Comparison of ENCODE assay signal across 21 cellular contexts in genomic region chr9:14298607-14299022, GRCh38. TPM values are rescaled to one million over a fixed set of nuclear protein-coding genes. Genes with fewer than 3 reads are reported as not detected.
A peak's percentile ranks its signal among the peaks of the same experiment; 100 is the strongest.
DNase-seq lines count a peak whose midpoint lies in the region; ATAC-seq and TF ChIP-seq lines count a peak whose summit lies in the region.
"Had no signal": no experiment of that assay in that cellular context is flagged by ENCODE, and none has a peak within 500 bp of the region (broad histone marks: within the 10 kb centered on the region; RNA-seq: fewer than 3 reads in every experiment).

No MANE protein-coding gene starts in this region.

- H3K9me3 ChIP-seq in breast epithelium (no peaks in the 10 kb centered on the region), right lobe of liver (no peaks in the 10 kb centered on the region), thoracic aorta (no peaks in the 10 kb centered on the region), BE2C (no peaks in the 10 kb centered on the region)
- H3K9me3 ChIP-seq: BLaER1 treated with 17β-estradiol and CSF1 and Interleukin-3, amounts not matched to agents 10 nM and 100 nM had no signal

- CTCF ChIA-PET in MCF 10A (lab: Yijun Ruan, JAX) = interaction anchor here (1.2 kb wide), 1 partner anchor 55 kb away, joined by 6 read pairs; no protein-coding TSS in a partner anchor

- no peak overlapping the region for H3K4me3 Mint-ChIP-seq in MCF 10A (ENCODE audit: unreplicated experiment)
- H3K4me3 Mint-ChIP-seq: activated CD8-positive, alpha-beta memory T cell treated with anti-CD3 and anti-CD28 coated beads, Interleukin-2, amount 10 ng/mL, durations not matched to agents 7 days and 5 days; activated naive CD8-positive, alpha-beta T cell treated with anti-CD3 and anti-CD28 coated beads, Interleukin-2, amount 50 U/mL, for 24 hours; natural killer cell had no signal

- H3K36me3 Mint-ChIP-seq in MCF 10A (ENCODE audit: insufficient read depth, unreplicated experiment) = peaks cover 44% of the 10 kb centered on the region
- H3K36me3 Mint-ChIP-seq: activated CD8-positive, alpha-beta memory T cell treated with anti-CD3 and anti-CD28 coated beads, Interleukin-2, amount 10 ng/mL, durations not matched to agents 7 days and 5 days; natural killer cell had no signal

- H3K27ac ChIP-seq in breast epithelium (peak overlapping the region; percentile 33 to 55), right lobe of liver (peak overlapping the region; percentile 33 to 62 (median 49)), thoracic aorta (peak overlapping the region; percentile 3 to 14)
- H3K27ac ChIP-seq: BLaER1 treated with 17β-estradiol and CSF1 and Interleukin-3, amounts not matched to agents 10 nM and 100 nM; GM23248 had no signal

- 13% methylated on average over 7 of the region's 7 CpGs for WGBS in right lobe of liver (ENCODE audit: insufficient coverage, low coverage, low lambda C conversion rate, missing lambda C conversion rate)

- H3K36me3 ChIP-seq in breast epithelium (peaks cover 3% of the 10 kb centered on the region), right lobe of liver (no peaks in the 10 kb centered on the region), thoracic aorta (no peaks in the 10 kb centered on the region), BE2C (peaks cover 13% of the 10 kb centered on the region)
- H3K36me3 ChIP-seq: BLaER1 treated with 17β-estradiol and CSF1 and Interleukin-3, amounts not matched to agents 10 nM and 100 nM had no signal

- H3K27me3 ChIP-seq in breast epithelium (no peaks in the 10 kb centered on the region), right lobe of liver (no peaks in the 10 kb centered on the region), thoracic aorta (replicated peaks; ENCODE audit: insufficient read depth) (no peaks in the 10 kb centered on the region), BE2C (no peaks in the 10 kb centered on the region)
- H3K27me3 ChIP-seq: BLaER1 treated with 17β-estradiol and CSF1 and Interleukin-3, amounts not matched to agents 10 nM and 100 nM had no signal

- H3K27me3 Mint-ChIP-seq in MCF 10A (ENCODE audit: insufficient read depth, unreplicated experiment) = no peaks in the 10 kb centered on the region

- POLR2A ChIA-PET in MCF 10A (lab: Yijun Ruan, JAX) = interaction anchor here (1.2 to 3.7 kb wide), 5 partner anchors 8 to 21 kb away, joined by 3 to 16 read pairs (median 3); no protein-coding TSS in a partner anchor

- H3K4me1 ChIP-seq in breast epithelium = no peaks in the 10 kb centered on the region
- peaks cover 0 to 82% (median 22%) of the 10 kb centered on the region in 4 donors for H3K4me1 ChIP-seq in right lobe of liver
- peaks cover 8 to 73% of the 10 kb centered on the region in 2 donors for H3K4me1 ChIP-seq in thoracic aorta (ENCODE audit: control insufficient read depth in 1 of 2, low read depth in 2 of 2)
- H3K4me1 ChIP-seq in BE2C = peaks cover 35% of the 10 kb centered on the region
- H3K4me1 ChIP-seq: BLaER1 treated with 17β-estradiol and CSF1 and Interleukin-3, amounts not matched to agents 10 nM and 100 nM had no signal

- TF ChIP-seq CTCF in breast epithelium (IDR thresholded peaks at IDR 0.05) (no peak), MCF 10A (IDR thresholded peaks at IDR 0.05; ENCODE audit: unreplicated experiment) (no peak), right lobe of liver (IDR thresholded peaks at IDR 0.05) (no peak), thoracic aorta (IDR thresholded peaks at IDR 0.05) (no peak), BE2C (IDR thresholded peaks at IDR 0.05; ENCODE audit: low read depth, low read length) (no peak)

- H3K9me3 Mint-ChIP-seq in MCF 10A (ENCODE audit: unreplicated experiment) = no peaks in the 10 kb centered on the region
- H3K9me3 Mint-ChIP-seq: activated naive CD8-positive, alpha-beta T cell treated with anti-CD3 and anti-CD28 coated beads, Interleukin-2, amount 50 U/mL, for 24 hours; activated T-helper 2 cell treated with anti-CD3 and anti-CD28 coated beads, Interferon-gamma antibody, Interleukin-2, Interleukin-4, amounts not matched to agents 10 μg/mL and 5 μg/mL and 100 μg/mL, durations not matched to agents 14 hours and 24 hours and 36 hours; natural killer cell had no signal

- peaks cover 22% of the 10 kb centered on the region for H3K4me1 Mint-ChIP-seq in MCF 10A (ENCODE audit: insufficient read depth, unreplicated experiment)
- H3K4me1 Mint-ChIP-seq: activated CD8-positive, alpha-beta memory T cell treated with anti-CD3 and anti-CD28 coated beads, Interleukin-2, amount 10 ng/mL, durations not matched to agents 7 days and 5 days; activated naive CD8-positive, alpha-beta T cell treated with anti-CD3 and anti-CD28 coated beads, Interleukin-2, amount 50 U/mL, for 24 hours; natural killer cell had no signal

- DNase-seq in breast epithelium (ENCODE audit: low spot score in 2 of 2) (no peak), MCF 10A (ENCODE audit: unreplicated experiment) (no peak), dermis blood vessel endothelial cell (peak; percentile 64), right lobe of liver (no peak), thoracic aorta (ENCODE audit: low spot score) (no peak), NCI-H1048 (lab: John Stamatoyannopoulos, UW) (no peak), BE2C (no peak)
- DNase-seq: activated CD4-positive, alpha-beta T cell treated with anti-CD3 and anti-CD28 coated beads for 48 hours; activated CD8-positive, alpha-beta memory T cell treated with anti-CD3 and anti-CD28 coated beads, Interleukin-2, amount 10 ng/mL, durations not matched to agents 7 days and 5 days; activated naive CD8-positive, alpha-beta T cell treated with anti-CD3 and anti-CD28 coated beads, Interleukin-2, amount 50 U/mL, for 24 hours; central memory CD4-positive, alpha-beta T cell; GDM1; glutamatergic neuron; GM23248; natural killer cell; NCI-H1436 treated with DMSO at 0.1 percent for 48 hours; stimulated activated CD4-positive, alpha-beta T cell treated with anti-CD3 and anti-CD28 coated beads, Interleukin-4, amount 100 ng/mL, for 1 hour had no signal

- BruUV-seq in MCF 10A (replicated peaks; lab: Mats Ljungman, UMichigan) = no TSS peak

- ATAC-seq in right lobe of liver (peak; percentile 12 to 23 (median 16)), thoracic aorta (ENCODE audit: insufficient number of reproducible peaks, low FRiP score, low read depth) (no peak), HG03039 (IDR thresholded peaks at IDR 0.05; ENCODE audit: unreplicated experiment) (no peak)
- ATAC-seq: activated CD8-positive, alpha-beta memory T cell treated with anti-CD3 and anti-CD28 coated beads, Interleukin-2, amount 10 ng/mL, durations not matched to agents 7 days and 5 days; activated naive CD8-positive, alpha-beta T cell treated with anti-CD3 and anti-CD28 coated beads, Interleukin-2, amount 50 U/mL, for 24 hours; natural killer cell had no signal

- TF ChIP-seq POLR2A in breast epithelium (IDR thresholded peaks at IDR 0.05) (no peak), right lobe of liver (IDR thresholded peaks at IDR 0.05) (no peak)

- intact Hi-C loops in breast epithelium (cut with DNase I; ENCODE audit: low total_unique reads) = no loop called here
- intact Hi-C loops in MCF 10A (cut with micrococcal nuclease) = no loop called here
- intact Hi-C loops in right lobe of liver (cut with DNase I) = no loop called here

- no peak overlapping the region for H3K27ac Mint-ChIP-seq in MCF 10A (ENCODE audit: low read depth, unreplicated experiment)
- H3K27ac Mint-ChIP-seq: activated CD8-positive, alpha-beta memory T cell treated with anti-CD3 and anti-CD28 coated beads, Interleukin-2, amount 10 ng/mL, durations not matched to agents 7 days and 5 days; activated naive CD8-positive, alpha-beta T cell treated with anti-CD3 and anti-CD28 coated beads, Interleukin-2, amount 50 U/mL, for 24 hours; activated T-helper 2 cell treated with anti-CD3 and anti-CD28 coated beads, Interferon-gamma antibody, Interleukin-2, Interleukin-4, amounts not matched to agents 10 μg/mL and 5 μg/mL and 100 μg/mL, durations not matched to agents 14 hours and 24 hours and 36 hours; natural killer cell had no signal

- peak overlapping the region in 2 of 3 donors; percentile 7 to 11 for H3K4me3 ChIP-seq in breast epithelium
- no peak overlapping the region for H3K4me3 ChIP-seq in right lobe of liver
- peak overlapping the region; percentile 19 for H3K4me3 ChIP-seq in thoracic aorta
- no peak overlapping the region for H3K4me3 ChIP-seq in BE2C (ENCODE audit: low read depth, low read length)
- H3K4me3 ChIP-seq: BLaER1 treated with 17β-estradiol and CSF1 and Interleukin-3, amounts not matched to agents 10 nM and 100 nM; GM23248; smooth muscle cell had no signal

RNA-seq across cellular contexts. Expression of gene NFIB, which starts 15.3 kb away (rescaled TPM):
- 100 to 1,000 TPM in 2 of 3 donors, 10 to 100 TPM in 1; 95.2 to 237 (median 105) TPM for total RNA-seq in breast epithelium
- total RNA-seq in MCF 10A (2022) = 52.2 and 70.8 TPM in 2 replicates
- total RNA-seq in dermis blood vessel endothelial cell = 153 and 193 TPM in 2 replicates
- total RNA-seq in right lobe of liver = 10 to 100 TPM; 23.0 to 45.3 (median 39.6) TPM
- 100 to 1,000 TPM in 1 of 2 donors, 10 to 100 TPM in 1; 54.8 to 114 TPM for total RNA-seq in thoracic aorta
- 9.2 TPM for polyA plus RNA-seq in BE2C (2012; ENCODE audit: insufficient read depth, insufficient read length, low read depth)
- total RNA-seq: activated CD8-positive, alpha-beta memory T cell treated with anti-CD3 and anti-CD28 coated beads, Interleukin-2, amount 10 ng/mL, durations not matched to agents 7 days and 5 days; activated T-helper 2 cell treated with anti-CD3 and anti-CD28 coated beads, Interferon-gamma antibody, Interleukin-2, Interleukin-4, amounts not matched to agents 10 μg/mL and 5 μg/mL and 100 μg/mL, durations not matched to agents 14 hours and 24 hours and 36 hours had no signal

Comparison
In these comparisons a context has a peak if more than half of its experiments do, and no peak if none do; other contexts are left out.
1. H3K4me3 ChIP-seq: peak in breast epithelium (2 of 3) and thoracic aorta (single experiment); none in right lobe of liver (0 of 3) and BE2C (single experiment).
2. ATAC-seq: peak in right lobe of liver (4 of 4); none in thoracic aorta (single experiment) and HG03039 (single experiment).
3. Peak in every context shown above with its lines, with median percentiles within 50 percentile points of each other: H3K27ac ChIP-seq.